In genomic region chr2:108688818-108689756, GRCh38 we compare ENCODE assay signal across 8 cellular contexts. TPM values are rescaled to one million over a fixed set of nuclear protein-coding genes. Genes with fewer than 3 reads are reported as not detected.
DNase-seq lines count a peak whose midpoint lies in the region; ATAC-seq lines count a peak whose summit lies in the region.
"Not testable (repeated sequence)": the region's sequence is repeated elsewhere in the genome, so short reads cannot be mapped to it uniquely, and the experiment has no call there.

No MANE protein-coding gene starts in this region.

- H3K27me3 ChIP-seq in MG63; aorta (ENCODE audit: control insufficient read depth in 1 of 2, insufficient read depth in 2 of 2, low read length in 1 of 2): not testable (repeated sequence)

- H3K9me3 ChIP-seq in MG63; aorta (ENCODE audit: control insufficient read depth, low read length): not testable (repeated sequence)

- H3K27ac ChIP-seq in aorta (ENCODE audit: low read depth in 1 of 2, low read length in 2 of 2): not testable (repeated sequence)

- ATAC-seq in SK-N-SH treated with all-trans-retinoic acid at 6 μM for 48 hours (peak; percentile 53), left colon (peak; percentile 93), aorta (ENCODE audit: low FRiP score) (peak; percentile 29)

- H3K4me3 ChIP-seq in MG63; aorta (ENCODE audit: low read length in 2 of 2): not testable (repeated sequence)

- H3K4me1 ChIP-seq in aorta (ENCODE audit: control insufficient read depth in 1 of 2, insufficient read depth in 2 of 2, low read length in 2 of 2): not testable (repeated sequence)

- 29 to 37% methylated on average over 7 to 9 of the region's 15 CpGs for WGBS in aorta, 2 donors

- not testable (repeated sequence) for H3K36me3 ChIP-seq in MG63; aorta (ENCODE audit: control insufficient read depth in 1 of 2, insufficient read depth in 2 of 2, low read length in 1 of 2)

- intact Hi-C loops in left colon (cut with DNase I, micrococcal nuclease); aorta (cut with DNase I): not testable (repeated sequence)

- DNase-seq in EH (ENCODE audit: low read depth) (peak; percentile 42), MG63 (peak; percentile 66), NCI-H2196 treated with DMSO at 0.1 percent for 48 hours (lab: John Stamatoyannopoulos, UW; ENCODE audit: unreplicated experiment) (peak; percentile 6), NCI-H774 (lab: John Stamatoyannopoulos, UW) (peak; percentile 45), fibroblast of gingiva (ENCODE audit: low read depth) (peak; percentile 9)
- DNase-seq in left colon, aorta: not testable (repeated sequence)

RNA-seq across cellular contexts. Expression of gene RANBP2, which starts 30.2 kb away (rescaled TPM):
- total RNA-seq in MG63 (2014; rRNA removed; shearing (Covaris generic); ENCODE audit: low replicate concordance): 13.4 and 25.7 TPM in 2 replicates
- 10 to 100 TPM; 55.8 to 59.9 TPM for total RNA-seq in left colon
- 10 to 100 TPM; 76.6 to 82.7 TPM for total RNA-seq in aorta
- polyA plus RNA-seq in aorta: 10 to 100 TPM; 13.5 to 15.1 TPM

Comparison
In these comparisons a context has a peak if more than half of its experiments do, and no peak if none do; other contexts are left out.
1. ATAC-seq: peak in every context shown above with its lines; median percentile 93 in left colon; 53 in SK-N-SH treated with all-trans-retinoic acid at 6 μM for 48 hours; 29 in aorta.